ENCODE assay signal across 8 cellular contexts in genomic region chr13:57624565-57625435, GRCh38. TPM values are rescaled to one million over a fixed set of nuclear protein-coding genes. Genes with fewer than 3 reads are reported as not detected.
DNase-seq lines count a peak whose midpoint lies in the region; ATAC-seq and TF ChIP-seq lines count a peak whose summit lies in the region.

No MANE protein-coding gene starts in this region.

- DNase-seq in activated CD4-positive, alpha-beta T cell treated with anti-CD3 and anti-CD28 coated beads for 36 hours, result peak; percentile 32
- DNase-seq in activated CD4-positive, alpha-beta T cell treated with anti-CD3 and anti-CD28 coated beads for 4 hours, result no peak
- DNase-seq in NCI-H2171 (lab: John Stamatoyannopoulos, UW), result peak; percentile 68
- DNase-seq in amniotic epithelial cell (ENCODE audit: low read depth), result peak; percentile 53
- peak; percentile 63 for DNase-seq in iPS-NIHi7 (ENCODE audit: extremely low spot score)
- peak; percentile 8 for DNase-seq in transverse colon
- DNase-seq in activated T-cell treated with anti-CD3 and anti-CD28 coated beads for 4 hours, result no peak

- peaks cover 0 to 7% (median 2%) of the 10 kb centered on the region in 4 donors for H3K4me1 ChIP-seq in transverse colon

- peak; percentile 19 to 75 (median 68) for TF ChIP-seq CTCF in transverse colon (IDR thresholded peaks at IDR 0.05)

- intact Hi-C loops in activated CD4-positive, alpha-beta T cell treated with anti-CD3 and anti-CD28 coated beads for 36 hours (cut with DNase I, micrococcal nuclease), result loop anchor here (1.0 to 5.0 kb wide), 2 partner anchors 1693 to 1694 kb away; no protein-coding TSS in a partner anchor
- intact Hi-C loops in transverse colon (cut with DNase I; ENCODE audit: low total_unique reads), result no loop called here

- peaks cover 13% of the 10 kb centered on the region for H3K4me1 Mint-ChIP-seq in activated CD4-positive, alpha-beta T cell treated with anti-CD3 and anti-CD28 coated beads for 36 hours

- POLR2A ChIA-PET in activated CD4-positive, alpha-beta T cell treated with anti-CD3 and anti-CD28 coated beads for 36 hours (lab: Charles Lee), result no interaction called here

- no peak overlapping the region for H3K27ac Mint-ChIP-seq in activated CD4-positive, alpha-beta T cell treated with anti-CD3 and anti-CD28 coated beads for 36 hours

- CTCF ChIA-PET in activated CD4-positive, alpha-beta T cell treated with anti-CD3 and anti-CD28 coated beads for 36 hours (lab: Charles Lee), result interaction anchor here (0.5 to 1.8 kb wide), 16 partner anchors 10 to 1694 kb away, joined by 3 to 9 read pairs (median 3); no protein-coding TSS in a partner anchor

- TF ChIP-seq POLR2A in transverse colon (IDR thresholded peaks at IDR 0.05), result no peak

- no peak for ATAC-seq in activated CD4-positive, alpha-beta T cell treated with anti-CD3 and anti-CD28 coated beads for 36 hours
- ATAC-seq in HG02763 (IDR thresholded peaks at IDR 0.05; ENCODE audit: unreplicated experiment), result peak; percentile 58

- H3K27me3 ChIP-seq in transverse colon, result peaks cover 33% of the 10 kb centered on the region

- no peaks in the 10 kb centered on the region for H3K9me3 Mint-ChIP-seq in activated CD4-positive, alpha-beta T cell treated with anti-CD3 and anti-CD28 coated beads for 36 hours (ENCODE audit: low read depth)

- H3K4me3 Mint-ChIP-seq in activated CD4-positive, alpha-beta T cell treated with anti-CD3 and anti-CD28 coated beads for 36 hours, result no peak overlapping the region

- in situ Hi-C loops in transverse colon (cut with MboI; ENCODE audit: low pct_ligation_motif_present in 1 of 4, low pct_unique_long_range_greater_than_20kb in 1 of 4, low sequenced_read_pairs in 3 of 4), result no loop called here

- H3K27me3 Mint-ChIP-seq in activated CD4-positive, alpha-beta T cell treated with anti-CD3 and anti-CD28 coated beads for 36 hours, result peaks cover 25% of the 10 kb centered on the region

- no peak for TF ChIP-seq EP300 in transverse colon (IDR thresholded peaks at IDR 0.05; ENCODE audit: low read depth)

- H3K27ac ChIP-seq in transverse colon, result no peak overlapping the region

- no peaks in the 10 kb centered on the region for H3K9me3 ChIP-seq in transverse colon

- H3K4me3 ChIP-seq in transverse colon, result no peak overlapping the region

- WGBS in transverse colon (ENCODE audit: low coverage in 1 of 2), 2 donors, result 9% methylated on average over 5 of the region's 5 CpGs

- peaks cover 3% of the 10 kb centered on the region for H3K36me3 Mint-ChIP-seq in activated CD4-positive, alpha-beta T cell treated with anti-CD3 and anti-CD28 coated beads for 36 hours (ENCODE audit: low read depth)

- no peaks in the 10 kb centered on the region for H3K36me3 ChIP-seq in transverse colon

RNA-seq across cellular contexts. Expression of gene PCDH17, which starts 6.7 kb away (rescaled TPM):
- not detected for total RNA-seq in activated CD4-positive, alpha-beta T cell treated with anti-CD3 and anti-CD28 coated beads for 36 hours
- total RNA-seq in transverse colon, result 1 to 10 TPM in 2 of 4 donors, under 1 TPM in 1, not detected in 1; 0.80 to 2.2 (median 1.2) TPM

Comparison
In these comparisons a context has a peak if more than half of its experiments do, and no peak if none do; other contexts are left out.
1. DNase-seq: peak in activated CD4-positive, alpha-beta T cell treated with anti-CD3 and anti-CD28 coated beads for 36 hours (single experiment), NCI-H2171 (single experiment), amniotic epithelial cell (single experiment), iPS-NIHi7 (single experiment) and transverse colon (single experiment); none in activated CD4-positive, alpha-beta T cell treated with anti-CD3 and anti-CD28 coated beads for 4 hours (0 of 2) and activated T-cell treated with anti-CD3 and anti-CD28 coated beads for 4 hours (single experiment).